Comparison of ENCODE assay signal across 28 cellular contexts in genomic region chr12:96526110-96526509, GRCh38. TPM values are rescaled to one million over a fixed set of nuclear protein-coding genes. Genes with fewer than 3 reads are reported as not detected.
"Had no signal": no experiment of that assay in that cellular context is flagged by ENCODE, and none has a peak within 500 bp of the region (broad histone marks: within the 10 kb centered on the region; RNA-seq: fewer than 3 reads in every experiment).

No MANE protein-coding gene starts in this region.

- H3K27me3 Mint-ChIP-seq: progenitor cell of endocrine pancreas, type B pancreatic cell had no signal

- H3K27me3 ChIP-seq: adrenal gland, body of pancreas, colonic mucosa, dorsolateral prefrontal cortex, gastrocnemius medialis, right lobe of liver, uterus had no signal

- H3K27ac Mint-ChIP-seq: activated naive CD4-positive, alpha-beta T cell treated with anti-CD3 and anti-CD28 coated beads, Interleukin-2, amount 50 U/mL, for 72 hours; progenitor cell of endocrine pancreas; stimulated activated naive CD8-positive, alpha-beta T cell treated with anti-CD3 and anti-CD28 coated beads, Interleukin-15, Interleukin-2, amounts not matched to agents 100 ng/mL and 50 ng/mL, for 24 hours; type B pancreatic cell had no signal

- DNase-seq: activated CD4-positive, alpha-beta T cell treated with anti-CD3 and anti-CD28 coated beads for 4 hours; activated CD4-positive, alpha-beta T cell treated with anti-CD3 and anti-CD28 coated beads, Interleukin-2, amount 50 U/mL, for 48 hours; activated CD4-positive, CD25-positive, alpha-beta regulatory T cell; activated gamma-delta T cell treated with Interleukin-2 at 50 U/mL for 16 hours; activated T-cell treated with anti-CD3 and anti-CD28 coated beads, Interleukin-2, amount 50 U/mL, for 1 hour; adrenal gland; aorta; body of pancreas; cerebellar nuclear complex; colonic mucosa; dorsolateral prefrontal cortex; effector memory CD4-positive, alpha-beta T cell; erythroblast; gastrocnemius medialis; glutamatergic neuron; left ventricle myocardium inferior; mucosa of descending colon; right lobe of liver; stimulated activated CD4-positive, alpha-beta T cell treated with anti-CD3 and anti-CD28 coated beads, Interleukin-2, amount 100 ng/mL, for 48 hours; substantia nigra; uterus had no signal

- H3K9me3 Mint-ChIP-seq: natural killer cell treated with Interleukin-12 subunit alpha and Interleukin-12 subunit beta and Interleukin-15 and Interleukin-18, amount 100 ng/mL, for 72 hours; stimulated activated naive CD8-positive, alpha-beta T cell treated with anti-CD3 and anti-CD28 coated beads, Interleukin-15, Interleukin-2, amounts not matched to agents 100 ng/mL and 50 ng/mL, for 24 hours; type B pancreatic cell had no signal

- H3K9me3 ChIP-seq: adrenal gland, body of pancreas, colonic mucosa, gastrocnemius medialis, left ventricle myocardium inferior, mucosa of descending colon, right lobe of liver, uterus had no signal

- H3K4me1 ChIP-seq: adrenal gland, body of pancreas, colonic mucosa, gastrocnemius medialis, left ventricle myocardium inferior, right lobe of liver, uterus had no signal

- FAIRE-seq: islet of Langerhans had no signal

- H3K36me3 ChIP-seq: adrenal gland, colonic mucosa, gastrocnemius medialis, left ventricle myocardium inferior, right lobe of liver, uterus had no signal

- ATAC-seq: body of pancreas, gastrocnemius medialis, mucosa of descending colon, right lobe of liver had no signal

- H3K4me3 Mint-ChIP-seq: natural killer cell treated with Interleukin-12 subunit alpha and Interleukin-12 subunit beta and Interleukin-15 and Interleukin-18, amount 100 ng/mL, for 72 hours; stimulated activated naive CD8-positive, alpha-beta T cell treated with anti-CD3 and anti-CD28 coated beads, Interleukin-15, Interleukin-2, amounts not matched to agents 100 ng/mL and 50 ng/mL, for 24 hours; type B pancreatic cell had no signal

- H3K4me3 ChIP-seq: adrenal gland, body of pancreas, colonic mucosa, dorsolateral prefrontal cortex, gastrocnemius medialis, left ventricle myocardium inferior, lung, mucosa of descending colon, right lobe of liver, uterus had no signal

- H3K27ac ChIP-seq: adrenal gland, body of pancreas, colonic mucosa, dorsolateral prefrontal cortex, gastrocnemius medialis, left ventricle myocardium inferior, right lobe of liver, uterus had no signal

- H3K36me3 Mint-ChIP-seq: activated naive CD4-positive, alpha-beta T cell treated with anti-CD3 and anti-CD28 coated beads, Interleukin-2, amount 50 U/mL, for 72 hours; natural killer cell treated with Interleukin-12 subunit alpha and Interleukin-12 subunit beta and Interleukin-15 and Interleukin-18, amount 100 ng/mL, for 72 hours had no signal

RNA-seq across cellular contexts. Expression of gene CFAP54, which starts 36.7 kb away (rescaled TPM):
- total RNA-seq: gastrocnemius medialis had no signal
